In the genomic region with DNA sequence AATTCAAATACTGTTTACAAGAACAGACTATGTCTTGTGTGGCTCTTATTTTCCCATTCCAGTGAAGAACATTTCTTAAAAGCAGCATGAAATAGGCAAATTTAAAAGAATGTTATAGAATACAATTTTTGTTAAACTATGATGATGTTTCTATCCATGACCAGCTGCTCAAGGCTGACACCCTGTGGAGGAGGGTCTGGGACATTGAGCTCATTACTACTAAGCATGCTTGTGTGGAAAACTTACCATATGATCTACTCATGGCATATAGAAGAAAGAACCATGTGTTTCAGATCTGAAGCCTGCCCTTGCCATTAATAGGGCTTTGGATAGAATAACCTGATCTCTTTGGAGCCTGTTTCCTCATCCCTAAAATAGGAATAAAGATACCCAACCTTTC, we compare ENCODE assay signal across 9 cellular contexts.
DNase-seq lines count a peak whose midpoint lies in the region; ATAC-seq and TF ChIP-seq lines count a peak whose summit lies in the region.
"Had no signal": no experiment of that assay in that cellular context is flagged by ENCODE, and none has a peak within 500 bp of the region (broad histone marks: within the 10 kb centered on the region; RNA-seq: fewer than 3 reads in every experiment).

No MANE protein-coding gene starts in this region.

- H3K36me3 ChIP-seq in OCI-LY7 (ENCODE audit: insufficient read depth, low read length), result no peaks in the 10 kb centered on the region

- TF ChIP-seq CTCF in H9 (conservative IDR thresholded peaks at IDR 0.05) (peak; percentile 42; the same call in 2 of the 3 replicates), OCI-LY7 (conservative IDR thresholded peaks at IDR 0.05; ENCODE audit: low read length) (peak; percentile 39; the same call in 1 of the 2 replicates), fibroblast of mammary gland (conservative IDR thresholded peaks at IDR 0.05; ENCODE audit: control insufficient read depth, insufficient read depth, low read depth, low read length) (peak; percentile 52)

- no peak overlapping the region for H3K4me3 Mint-ChIP-seq in H9
- H3K4me3 Mint-ChIP-seq: activated naive CD8-positive, alpha-beta T cell treated with anti-CD3 and anti-CD28 coated beads, Interleukin-2, amount 10 ng/mL, durations not matched to agents 7 days and 5 days had no signal

- TF ChIP-seq POLR2A in GM18505 (IDR thresholded peaks at IDR 0.05; ENCODE audit: borderline replicate concordance, extremely low read depth, insufficient read depth, insufficient read length), result no peak

- H4K8ac ChIP-seq in H9 (replicated peaks; ENCODE audit: insufficient read length, low read depth, low read length), result no peak overlapping the region

- H3K27ac ChIP-seq in H9 (ENCODE audit: insufficient read length, low read depth, low read length) (no peak overlapping the region), OCI-LY7 (ENCODE audit: low read depth, low read length, poor library complexity, severe bottlenecking) (no peak overlapping the region)

- H4K91ac ChIP-seq in H9 (ENCODE audit: insufficient read length, low read depth, low read length), result no peak overlapping the region

- no peaks in the 10 kb centered on the region for H3K9me3 Mint-ChIP-seq in H9
- H3K9me3 Mint-ChIP-seq: activated naive CD8-positive, alpha-beta T cell treated with anti-CD3 and anti-CD28 coated beads, Interleukin-2, amount 10 ng/mL, durations not matched to agents 7 days and 5 days had no signal

- no peak overlapping the region for H3K23ac ChIP-seq in H9 (ENCODE audit: insufficient read length, low read depth, low read length)

- no peaks in the 10 kb centered on the region for H3K36me3 Mint-ChIP-seq in H9 (ENCODE audit: insufficient read depth in 1 of 3, low read depth in 3 of 3)
- H3K36me3 Mint-ChIP-seq: activated naive CD8-positive, alpha-beta T cell treated with anti-CD3 and anti-CD28 coated beads, Interleukin-2, amount 10 ng/mL, durations not matched to agents 7 days and 5 days had no signal

- no peak overlapping the region for H2BK15ac ChIP-seq in H9 (ENCODE audit: low read depth, low read length)

- H3K4me2 ChIP-seq in H9 (ENCODE audit: insufficient read depth, insufficient read length, low read length) (no peak overlapping the region), OCI-LY7 (ENCODE audit: low read length) (no peak overlapping the region)

- no peak overlapping the region for H3K9ac ChIP-seq in H9 (ENCODE audit: extremely low read depth, insufficient read length, low read length)

- intact Hi-C loops in OCI-LY7 (cut with micrococcal nuclease; ENCODE audit: unreplicated experiment), result no loop called here

- H3K4me1 ChIP-seq in H9 (ENCODE audit: insufficient read depth, low read length) (no peaks in the 10 kb centered on the region), OCI-LY7 (ENCODE audit: insufficient read depth, low read length, poor library complexity, severe bottlenecking) (no peaks in the 10 kb centered on the region)

- no peak overlapping the region for H4K5ac ChIP-seq in H9 (ENCODE audit: insufficient read length, low read depth, low read length)

- no peak overlapping the region for H2BK120ac ChIP-seq in H9 (ENCODE audit: low read depth, low read length, poor library complexity, severe bottlenecking)

- H3T11ph ChIP-seq in H9 (ENCODE audit: low read length), result no peak overlapping the region

- no peaks in the 10 kb centered on the region for H3K23me2 ChIP-seq in H9 (ENCODE audit: insufficient read length, low read depth, low read length, poor library complexity, severe bottlenecking)

- no peaks in the 10 kb centered on the region for H3K79me2 ChIP-seq in H9 (ENCODE audit: insufficient read depth, low read length)
- H3K79me2 ChIP-seq in OCI-LY7 (ENCODE audit: insufficient read depth, low read depth, low read length), result no peaks in the 10 kb centered on the region

- no peak overlapping the region for H3K14ac ChIP-seq in H9 (ENCODE audit: insufficient read depth, low read length)

- no peaks in the 10 kb centered on the region for H3K27me3 Mint-ChIP-seq in H9 (ENCODE audit: low read depth)
- H3K27me3 Mint-ChIP-seq: activated naive CD8-positive, alpha-beta T cell treated with anti-CD3 and anti-CD28 coated beads, Interleukin-2, amount 10 ng/mL, durations not matched to agents 7 days and 5 days had no signal

- H2BK5ac ChIP-seq in H9 (ENCODE audit: insufficient read length, low read length), result no peak overlapping the region

- no peak overlapping the region for H3K27ac Mint-ChIP-seq in H9
- H3K27ac Mint-ChIP-seq: activated naive CD8-positive, alpha-beta T cell treated with anti-CD3 and anti-CD28 coated beads, Interleukin-2, amount 10 ng/mL, durations not matched to agents 7 days and 5 days had no signal

- no peak overlapping the region for H3K4ac ChIP-seq in H9 (ENCODE audit: low read depth, low read length)

- H3K4me3 ChIP-seq in OCI-LY7 (ENCODE audit: low read depth, low read length, poor library complexity, severe bottlenecking) (no peak overlapping the region), fibroblast of mammary gland (ENCODE audit: control insufficient read depth, low read depth, low read length) (no peak overlapping the region)

- no TSS peak for BruUV-seq in OCI-LY7 (replicated peaks; lab: Mats Ljungman, UMichigan)

- DNase-seq in A172 (ENCODE audit: low spot score) (peak; percentile 16), H9 (no peak), OCI-LY7 (ENCODE audit: low spot score) (no peak), fibroblast of mammary gland (ENCODE audit: low read depth) (peak; percentile 40)
- no peak for DNase-seq in activated effector memory CD4-positive, alpha-beta T cell treated with anti-CD3 and anti-CD28 coated beads, Interleukin-2, amount 50 U/mL, for 16 hours
- DNase-seq in activated naive CD4-positive, alpha-beta T cell treated with Interleukin-2 at 50 U/mL for 16 hours, result no peak
- DNase-seq: activated naive CD8-positive, alpha-beta T cell treated with anti-CD3 and anti-CD28 coated beads, Interleukin-2, amount 10 ng/mL, durations not matched to agents 7 days and 5 days had no signal

- CTCF ChIA-PET in OCI-LY7 (lab: Charles Lee; ENCODE audit: unreplicated experiment), result no interaction called here

- no peak overlapping the region for H2AFZ ChIP-seq in H9 (ENCODE audit: low read length)
- H2AFZ ChIP-seq in OCI-LY7 (ENCODE audit: low read length), result no peak overlapping the region

- no peak overlapping the region for H2BK12ac ChIP-seq in H9 (ENCODE audit: insufficient read length, low read depth, low read length)

- H3K56ac ChIP-seq in H9 (ENCODE audit: insufficient read length, low read depth, low read length), result no peak overlapping the region

- H3K79me1 ChIP-seq in H9 (ENCODE audit: insufficient read depth, low read depth, low read length, poor library complexity, severe bottlenecking), result no peaks in the 10 kb centered on the region

- no peak overlapping the region for H2AK5ac ChIP-seq in H9 (ENCODE audit: insufficient read length, low read length)

- POLR2A ChIA-PET in OCI-LY7 (lab: Charles Lee), result interaction anchor here (0.7 kb wide), 1 partner anchor 399 kb away, joined by 3 read pairs; no protein-coding TSS in a partner anchor

- H3K18ac ChIP-seq in H9 (ENCODE audit: insufficient read length, low read depth, low read length), result no peak overlapping the region

- peaks cover 6 to 9% of the 10 kb centered on the region in 2 experiments for H3K4me1 Mint-ChIP-seq in H9
- H3K4me1 Mint-ChIP-seq: activated naive CD8-positive, alpha-beta T cell treated with anti-CD3 and anti-CD28 coated beads, Interleukin-2, amount 10 ng/mL, durations not matched to agents 7 days and 5 days had no signal

- H3K9me2 ChIP-seq in OCI-LY7 (ENCODE audit: insufficient read depth, low read length), result no peaks in the 10 kb centered on the region

- H3K27me3 ChIP-seq in H9 (ENCODE audit: insufficient read depth, low read length), result no peaks in the 10 kb centered on the region

- H4K20me1 ChIP-seq in H9 (ENCODE audit: control insufficient read depth, insufficient read depth, insufficient read length), result no peaks in the 10 kb centered on the region
- no peaks in the 10 kb centered on the region for H4K20me1 ChIP-seq in OCI-LY7 (ENCODE audit: insufficient read depth, low read length)

- H3K9me3 ChIP-seq in H9 (ENCODE audit: control insufficient read depth, low read depth, low read length) (no peaks in the 10 kb centered on the region), OCI-LY7 (ENCODE audit: low read length) (no peaks in the 10 kb centered on the region)

- H2BK20ac ChIP-seq in H9 (ENCODE audit: low read depth, low read length, poor library complexity, severe bottlenecking), result no peak overlapping the region

- ATAC-seq in GM18505 (IDR thresholded peaks at IDR 0.05; ENCODE audit: unreplicated experiment) (no peak), HG02623 (IDR thresholded peaks at IDR 0.05; ENCODE audit: unreplicated experiment) (no peak)

Comparison
In these comparisons a context has a peak if more than half of its experiments do, and no peak if none do; other contexts are left out.
1. DNase-seq: peak in A172 (single experiment) and fibroblast of mammary gland (single experiment); none in H9 (single experiment), OCI-LY7 (single experiment), activated effector memory CD4-positive, alpha-beta T cell treated with anti-CD3 and anti-CD28 coated beads, Interleukin-2, amount 50 U/mL, for 16 hours (single experiment) and activated naive CD4-positive, alpha-beta T cell treated with Interleukin-2 at 50 U/mL for 16 hours (single experiment).
2. Peak in every context shown above with its lines, with median percentiles within 50 percentile points of each other: CTCF ChIP-seq.